ENCODE assay signal across 27 cellular contexts in the genomic region with DNA sequence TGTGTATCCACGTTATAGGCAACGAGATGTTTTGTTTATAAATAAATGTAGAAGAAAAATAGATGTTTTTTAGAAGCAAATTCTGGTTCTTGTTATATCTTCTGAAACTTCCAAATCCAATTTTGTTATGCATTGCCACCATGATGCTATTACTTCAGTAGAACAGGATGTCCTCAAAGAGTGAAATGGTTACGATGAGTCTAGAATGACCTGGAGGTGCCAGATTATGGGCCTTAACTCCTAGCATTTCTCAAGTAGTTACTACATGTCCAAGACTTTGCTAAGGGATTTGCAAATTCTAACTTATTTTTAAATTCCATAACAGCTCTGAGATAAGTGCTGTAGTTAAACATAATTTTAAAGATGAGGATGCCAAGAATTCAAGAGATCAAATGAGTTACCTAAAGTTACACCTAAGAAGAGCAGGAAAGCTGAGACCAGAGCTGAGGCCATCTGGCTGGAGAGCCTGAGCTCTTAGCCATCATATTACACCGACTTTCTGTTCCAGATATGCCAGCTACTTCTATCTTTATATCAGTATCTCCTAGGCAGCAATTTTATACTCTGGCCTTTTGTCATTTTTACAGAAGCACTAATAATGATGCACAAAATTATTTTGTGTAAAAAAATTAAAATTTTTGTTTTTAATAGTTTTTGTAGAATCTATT.
"Had no signal": no experiment of that assay in that cellular context is flagged by ENCODE, and none has a peak within 500 bp of the region (broad histone marks: within the 10 kb centered on the region; RNA-seq: fewer than 3 reads in every experiment).

No MANE protein-coding gene starts in this region.

- DNase-seq: dermis blood vessel endothelial cell; effector memory CD4-positive, alpha-beta T cell; foreskin keratinocyte; glutamatergic neuron; hypothalamus; mucosa of descending colon; naive B cell; pancreas; stimulated activated CD4-positive, alpha-beta T cell treated with anti-CD3 and anti-CD28 coated beads, Interleukin-2, amount 100 ng/mL, for 24 hours; stimulated activated CD4-positive, alpha-beta T cell treated with anti-CD3 and anti-CD28 coated beads, Interleukin-4, amount 100 ng/mL, for 24 hours; stimulated activated naive CD4-positive, alpha-beta T cell treated with Interleukin-2 at 50 U/mL for 16 hours; stomach; thyroid gland; trophoblast cell had no signal

- H3K27me3 ChIP-seq: esophagus muscularis mucosa, foreskin keratinocyte, neutrophil, pancreas, right atrium auricular region, stomach, thyroid gland, vagina had no signal

- H3K4me3 Mint-ChIP-seq: memory B cell; mesothelial cell of epicardium; naive B cell; natural killer cell treated with Interleukin-12 subunit alpha and Interleukin-12 subunit beta and Interleukin-15 and Interleukin-18, amount 100 ng/mL, for 72 hours; neural crest cell; stimulated activated effector memory CD8-positive, alpha-beta T cell treated with anti-CD3 and anti-CD28 coated beads, Interleukin-12 subunit alpha, Interleukin-12 subunit beta, amount 100 ng/mL, for 72 hours had no signal

- H3K4me1 ChIP-seq: foreskin keratinocyte had no signal

- H3K36me3 ChIP-seq: esophagus muscularis mucosa, neutrophil, pancreas, right atrium auricular region, stomach, thyroid gland, vagina had no signal

- H3K4me3 ChIP-seq: coronary artery, esophagus muscularis mucosa, lung, mucosa of descending colon, pancreas, right atrium auricular region, stomach, thyroid gland, vagina had no signal

- H3K9me3 ChIP-seq: esophagus muscularis mucosa, mucosa of descending colon, neutrophil, pancreas, right atrium auricular region, stomach, thyroid gland, vagina had no signal

- H3K27ac Mint-ChIP-seq: memory B cell; mesothelial cell of epicardium; naive B cell; natural killer cell treated with Interleukin-12 subunit alpha and Interleukin-12 subunit beta and Interleukin-15 and Interleukin-18, amount 100 ng/mL, for 72 hours; stimulated activated effector memory CD8-positive, alpha-beta T cell treated with anti-CD3 and anti-CD28 coated beads, Interleukin-12 subunit alpha, Interleukin-12 subunit beta, amount 100 ng/mL, for 72 hours had no signal

- H3K9me3 Mint-ChIP-seq: memory B cell; mesothelial cell of epicardium; stimulated activated effector memory CD8-positive, alpha-beta T cell treated with anti-CD3 and anti-CD28 coated beads, Interleukin-12 subunit alpha, Interleukin-12 subunit beta, amount 100 ng/mL, for 72 hours had no signal

- ATAC-seq: foreskin keratinocyte; left lobe of liver; mucosa of descending colon; natural killer cell treated with Interleukin-12 subunit alpha and Interleukin-12 subunit beta and Interleukin-15 and Interleukin-18, amount 100 ng/mL, for 72 hours; pancreas; sciatic nerve; stimulated activated effector memory CD8-positive, alpha-beta T cell treated with anti-CD3 and anti-CD28 coated beads, Interleukin-12 subunit alpha, Interleukin-12 subunit beta, amount 100 ng/mL, for 72 hours had no signal

- H3K27ac ChIP-seq: coronary artery, esophagus muscularis mucosa, foreskin keratinocyte, neutrophil, pancreas, right atrium auricular region, stomach, thyroid gland, vagina had no signal

- H3K36me3 Mint-ChIP-seq: memory B cell; mesothelial cell of epicardium; naive B cell; natural killer cell treated with Interleukin-12 subunit alpha and Interleukin-12 subunit beta and Interleukin-15 and Interleukin-18, amount 100 ng/mL, for 72 hours; stimulated activated effector memory CD8-positive, alpha-beta T cell treated with anti-CD3 and anti-CD28 coated beads, Interleukin-12 subunit alpha, Interleukin-12 subunit beta, amount 100 ng/mL, for 72 hours had no signal

- H3K4me1 Mint-ChIP-seq: memory B cell; naive B cell; neural crest cell; stimulated activated effector memory CD8-positive, alpha-beta T cell treated with anti-CD3 and anti-CD28 coated beads, Interleukin-12 subunit alpha, Interleukin-12 subunit beta, amount 100 ng/mL, for 72 hours had no signal
